ENCODE assay signal across 21 cellular contexts in genomic region chr5:7671420-7671819, GRCh38.
"Had no signal": no experiment of that assay in that cellular context is flagged by ENCODE, and none has a peak within 500 bp of the region (broad histone marks: within the 10 kb centered on the region; RNA-seq: fewer than 3 reads in every experiment).

No MANE protein-coding gene starts in this region.

- DNase-seq: activated CD4-positive, alpha-beta T cell treated with anti-CD3 and anti-CD28 coated beads for 48 hours; activated CD4-positive, CD25-positive, alpha-beta regulatory T cell; activated CD8-positive, alpha-beta T cell treated with anti-CD3 and anti-CD28 coated beads for 36 hours; activated naive CD4-positive, alpha-beta T cell treated with anti-CD3 and anti-CD28 coated beads for 36 hours; activated T-cell treated with anti-CD3 and anti-CD28 coated beads, Interleukin-2, amount 50 U/mL, for 24 hours; anterior cingulate cortex; cortex of kidney; immature natural killer cell; kidney glomerular epithelial cell; mesendoderm; naive thymus-derived CD8-positive, alpha-beta T cell; pancreas; right lobe of liver; small intestine; stimulated activated CD4-positive, alpha-beta T cell treated with anti-CD3 and anti-CD28 coated beads, Interleukin-15, amount 100 ng/mL, for 24 hours; stimulated activated CD4-positive, alpha-beta T cell treated with anti-CD3 and anti-CD28 coated beads, Interleukin-2, amount 100 ng/mL, for 48 hours; trophoblast cell had no signal

- H3K27me3 ChIP-seq: gastroesophageal sphincter, neutrophil, pancreas, right lobe of liver, suprapubic skin, vagina had no signal

- ATAC-seq: activated CD8-positive, alpha-beta T cell treated with anti-CD3 and anti-CD28 coated beads for 36 hours; gastroesophageal sphincter; naive thymus-derived CD8-positive, alpha-beta T cell; pancreas; right lobe of liver had no signal

- H3K9me3 ChIP-seq: gastroesophageal sphincter, neutrophil, pancreas, right lobe of liver, suprapubic skin, vagina had no signal

- H3K27ac ChIP-seq: gastroesophageal sphincter, neutrophil, pancreas, right lobe of liver, suprapubic skin, vagina had no signal

- H3K4me1 ChIP-seq: gastroesophageal sphincter, pancreas, right lobe of liver, suprapubic skin, vagina had no signal

- H3K4me3 ChIP-seq: gastroesophageal sphincter, pancreas, right lobe of liver, suprapubic skin, vagina had no signal

- H3K36me3 ChIP-seq: gastroesophageal sphincter, neutrophil, pancreas, right lobe of liver, suprapubic skin, vagina had no signal
